In genomic region chr4:168842186-168842585, GRCh38 we compare ENCODE assay signal across 16 cellular contexts.
DNase-seq lines count a peak whose midpoint lies in the region; ATAC-seq and TF ChIP-seq lines count a peak whose summit lies in the region.
"Had no signal": no experiment of that assay in that cellular context is flagged by ENCODE, and none has a peak within 500 bp of the region (broad histone marks: within the 10 kb centered on the region; RNA-seq: fewer than 3 reads in every experiment).

No MANE protein-coding gene starts in this region.

- no peak overlapping the region for H3K27ac Mint-ChIP-seq in CD4-positive, alpha-beta T cell
- H3K27ac Mint-ChIP-seq: activated naive CD8-positive, alpha-beta T cell; nephron progenitor cell had no signal

- no peaks in the 10 kb centered on the region for H3K9me3 ChIP-seq in Peyer's patch
- no peaks in the 10 kb centered on the region for H3K9me3 ChIP-seq in mammary epithelial cell (replicated peaks; ENCODE audit: insufficient read depth, low read length)
- H3K9me3 ChIP-seq in lower lobe of right lung: no peaks in the 10 kb centered on the region
- no peaks in the 10 kb centered on the region for H3K9me3 ChIP-seq in spleen
- H3K9me3 ChIP-seq in CD4-positive, alpha-beta T cell (ENCODE audit: control insufficient read depth, low read length): no peaks in the 10 kb centered on the region

- peak overlapping the region; percentile 72 for H3K4me2 ChIP-seq in mammary epithelial cell (ENCODE audit: insufficient read depth, low read depth, low read length)

- DNase-seq in Peyer's patch (no peak), mammary epithelial cell (peak; percentile 56), lower lobe of right lung (no peak), spleen (no peak), UCSD-AML1 (lab: John Stamatoyannopoulos, UW; ENCODE audit: unreplicated experiment) (no peak)
- DNase-seq in stimulated activated CD4-positive, alpha-beta T cell treated with anti-CD3 and anti-CD28 coated beads, Interleukin-4, amount 100 ng/mL, for 4 hours: no peak
- no peak for DNase-seq in CD4-positive, alpha-beta T cell
- DNase-seq: cortex of kidney, DMS153, NCI-H1417 treated with DMSO at 0.1 percent for 48 hours, NCI-H524, nephron progenitor cell, RPMI8226 had no signal

- H3K9ac ChIP-seq in mammary epithelial cell (ENCODE audit: insufficient read depth, low read length): no peak overlapping the region

- no peak overlapping the region for H2AFZ ChIP-seq in mammary epithelial cell (ENCODE audit: low read depth, low read length)

- H3K36me3 ChIP-seq in Peyer's patch: peaks cover 0 to 3% (median 0%) of the 10 kb centered on the region in 3 donors
- peaks cover 9% of the 10 kb centered on the region for H3K36me3 ChIP-seq in mammary epithelial cell (ENCODE audit: insufficient read depth, low read length)
- no peaks in the 10 kb centered on the region for H3K36me3 ChIP-seq in lower lobe of right lung
- H3K36me3 ChIP-seq in spleen: no peaks in the 10 kb centered on the region

- 0% methylated on average over 1 of the region's 1 CpG for WGBS in mammary epithelial cell (ENCODE audit: low coverage, missing lambda C conversion rate)
- WGBS in spleen, 5 donors: 76 to 93% (median 83%) methylated on average over 1 of the region's 1 CpG

- H3K4me1 ChIP-seq in Peyer's patch (peaks cover 0 to 18% (median 0%) of the 10 kb centered on the region in 4 donors), mammary epithelial cell (ENCODE audit: insufficient read depth, low read length) (peaks cover 77% of the 10 kb centered on the region), lower lobe of right lung (peaks cover 8% of the 10 kb centered on the region), spleen (peaks cover 0 to 47% (median 18%) of the 10 kb centered on the region in 6 donors)

- H3K27ac ChIP-seq in Peyer's patch (peak overlapping the region in 3 of 4 donors; percentile 10 to 66 (median 13)), mammary epithelial cell (ENCODE audit: insufficient read depth, low read depth, low read length) (peak overlapping the region; percentile 83), lower lobe of right lung (peak overlapping the region; percentile 14), spleen (peak overlapping the region in 6 of 8 donors; percentile 4 to 87 (median 58))
- no peak overlapping the region for H3K27ac ChIP-seq in CD4-positive, alpha-beta T cell (ENCODE audit: low read depth, low read length)

- dilution Hi-C loops in mammary epithelial cell (cut with HindIII; ENCODE audit: low sequenced_read_pairs): loop anchor here (5.0 kb wide), 1 partner anchor 55 kb away; no protein-coding TSS in a partner anchor

- intact Hi-C loops in mammary epithelial cell (cut with micrococcal nuclease): loop anchor here (10.0 kb wide), 1 partner anchor 357 kb away; the partner anchor contains the start of gene DDX60L
- intact Hi-C loops in lower lobe of right lung (cut with DNase I): no loop called here
- intact Hi-C loops in spleen (cut with DNase I; ENCODE audit: low total_unique reads): no loop called here
- intact Hi-C loops in CD4-positive, alpha-beta T cell (cut with DNase I, micrococcal nuclease): no loop called here

- H3K27me3 Mint-ChIP-seq in CD4-positive, alpha-beta T cell: peaks cover 33% of the 10 kb centered on the region

- BruUV-seq in mammary epithelial cell (replicated peaks; lab: Mats Ljungman, UMichigan): no TSS peak

- no peaks in the 10 kb centered on the region for H3K36me3 Mint-ChIP-seq in CD4-positive, alpha-beta T cell (ENCODE audit: low read depth)
- H3K36me3 Mint-ChIP-seq: activated naive CD8-positive, alpha-beta T cell had no signal

- POLR2A ChIA-PET in CD4-positive, alpha-beta T cell (lab: Charles Lee): no interaction called here

- TF ChIP-seq CTCF in Peyer's patch (IDR thresholded peaks at IDR 0.05): no peak
- no peak for TF ChIP-seq CTCF in mammary epithelial cell (conservative IDR thresholded peaks at IDR 0.05 in 1 of 2, IDR thresholded peaks at IDR 0.05 in 1 of 2; ENCODE audit: extremely low read depth in 1 of 2, insufficient read depth in 1 of 2, low read depth in 1 of 2, low read length in 2 of 2)
- TF ChIP-seq CTCF in lower lobe of right lung (IDR thresholded peaks at IDR 0.05): no peak
- no peak for TF ChIP-seq CTCF in spleen (IDR thresholded peaks at IDR 0.05 in 8 of 11, conservative IDR thresholded peaks at IDR 0.05 in 3 of 11)
- TF ChIP-seq CTCF in CD4-positive, alpha-beta T cell (IDR thresholded peaks at IDR 0.05): no peak

- ATAC-seq in lower lobe of right lung (no peak), HG03025 (IDR thresholded peaks at IDR 0.05; ENCODE audit: low FRiP score, unreplicated experiment) (no peak)
- no peak for ATAC-seq in CD4-positive, alpha-beta T cell (ENCODE audit: poor library complexity)

- H3K27me3 ChIP-seq in Peyer's patch (no peaks in the 10 kb centered on the region), mammary epithelial cell (ENCODE audit: insufficient read depth, low read length) (no peaks in the 10 kb centered on the region), lower lobe of right lung (ENCODE audit: low read depth) (no peaks in the 10 kb centered on the region), spleen (replicated peaks in 1 of 7) (peaks cover 0 to 19% (median 0%) of the 10 kb centered on the region in 7 donors)
- peaks cover 18% of the 10 kb centered on the region for H3K27me3 ChIP-seq in CD4-positive, alpha-beta T cell (ENCODE audit: control insufficient read depth, insufficient read depth, low read length)
- H3K27me3 ChIP-seq: foreskin keratinocyte had no signal

- H3K79me2 ChIP-seq in mammary epithelial cell (ENCODE audit: insufficient read depth, low read length): peaks cover 100% of the 10 kb centered on the region

- TF ChIP-seq POLR2A in Peyer's patch (IDR thresholded peaks at IDR 0.05) (no peak), spleen (IDR thresholded peaks at IDR 0.05) (no peak)

- H3K4me3 ChIP-seq in Peyer's patch (no peak overlapping the region), mammary epithelial cell (replicated peaks in 1 of 3; ENCODE audit: insufficient read depth in 1 of 3, low read depth in 2 of 3, low read length in 3 of 3) (no peak overlapping the region), lower lobe of right lung (no peak overlapping the region), spleen (no peak overlapping the region)

- CTCF ChIA-PET in mammary epithelial cell (lab: Charles Lee; ENCODE audit: low non-redundant PET): no interaction called here
- CTCF ChIA-PET in CD4-positive, alpha-beta T cell (lab: Charles Lee): no interaction called here

- no peaks in the 10 kb centered on the region for H3K9me3 Mint-ChIP-seq in CD4-positive, alpha-beta T cell

- H3K4me1 Mint-ChIP-seq in CD4-positive, alpha-beta T cell (ENCODE audit: low read depth): no peaks in the 10 kb centered on the region

- H3K4me3 Mint-ChIP-seq in CD4-positive, alpha-beta T cell: no peak overlapping the region
- H3K4me3 Mint-ChIP-seq: activated naive CD8-positive, alpha-beta T cell; nephron progenitor cell had no signal

- in situ Hi-C loops in mammary epithelial cell (cut with MboI; ENCODE audit: low sequenced_read_pairs in 2 of 2): loop anchor here in 1 of 2 donors (25.0 kb wide), 1 partner anchor 255 kb away; no protein-coding TSS in a partner anchor

- no peaks in the 10 kb centered on the region for H4K20me1 ChIP-seq in mammary epithelial cell (ENCODE audit: insufficient read depth, low read length)
